19 cellular contexts compared by ENCODE assay signal in genomic region chr12:132518354-132518992, GRCh38.
"Had no signal": no experiment of that assay in that cellular context is flagged by ENCODE, and none has a peak within 500 bp of the region (broad histone marks: within the 10 kb centered on the region; RNA-seq: fewer than 3 reads in every experiment).

No MANE protein-coding gene starts in this region.

- H3K4me1 ChIP-seq: upper lobe of right lung had no signal

- ATAC-seq: activated CD4-positive, alpha-beta T cell treated with anti-CD3 and anti-CD28 coated beads for 36 hours; gastrocnemius medialis; heart left ventricle; left ventricle myocardium superior; upper lobe of right lung had no signal

- H3K36me3 ChIP-seq: thoracic aorta, upper lobe of right lung had no signal

- H3K27me3 ChIP-seq: gastrocnemius medialis, heart left ventricle, upper lobe of right lung had no signal

- H3K9me3 ChIP-seq: esophagus squamous epithelium, gastrocnemius medialis had no signal

- H3K27ac Mint-ChIP-seq: activated B cell treated with CpG ODN at 0.5 μM for 24 hours; activated CD4-positive, alpha-beta T cell treated with anti-CD3 and anti-CD28 coated beads for 36 hours; activated naive CD4-positive, alpha-beta T cell treated with anti-CD3 and anti-CD28 coated beads for 36 hours; brain; mesothelial cell of epicardium had no signal

- FAIRE-seq: islet of Langerhans had no signal

- H3K27ac ChIP-seq: esophagus squamous epithelium, gastrocnemius medialis, heart left ventricle, thoracic aorta, upper lobe of right lung had no signal

- H3K4me1 Mint-ChIP-seq: brain had no signal

- H3K4me3 ChIP-seq: esophagus squamous epithelium, gastrocnemius medialis, heart left ventricle, thoracic aorta, upper lobe of right lung had no signal

- H3K4me3 Mint-ChIP-seq: activated B cell treated with CpG ODN at 0.5 μM for 24 hours; activated CD4-positive, alpha-beta T cell treated with anti-CD3 and anti-CD28 coated beads for 36 hours; activated naive CD4-positive, alpha-beta T cell treated with anti-CD3 and anti-CD28 coated beads for 36 hours; brain; mesothelial cell of epicardium had no signal

- DNase-seq: activated B cell treated with CpG ODN at 0.5 μM for 24 hours; activated CD8-positive, alpha-beta memory T cell treated with anti-CD3 and anti-CD28 coated beads, Interleukin-2, amount 50 U/mL, for 48 hours; effector memory CD4-positive, alpha-beta T cell; esophagus squamous epithelium; gastrocnemius medialis; heart left ventricle; left ventricle myocardium superior; mammary epithelial cell; naive thymus-derived CD8-positive, alpha-beta T cell; retina; stimulated activated naive CD4-positive, alpha-beta T cell; upper lobe of right lung had no signal

- H3K27me3 Mint-ChIP-seq: activated B cell treated with CpG ODN at 0.5 μM for 24 hours; activated CD4-positive, alpha-beta T cell treated with anti-CD3 and anti-CD28 coated beads for 36 hours; brain; naive thymus-derived CD8-positive, alpha-beta T cell; progenitor cell of endocrine pancreas had no signal
